In genomic region chrX:39402158-39402557, GRCh38 we compare ENCODE assay signal across 25 cellular contexts.
"Had no signal": no experiment of that assay in that cellular context is flagged by ENCODE, and none has a peak within 500 bp of the region (broad histone marks: within the 10 kb centered on the region; RNA-seq: fewer than 3 reads in every experiment).

No MANE protein-coding gene starts in this region.

- H3K4me1 ChIP-seq: neural progenitor cell, parathyroid adenoma, psoas muscle, spleen, testis, transverse colon, upper lobe of right lung, uterus had no signal

- H3K36me3 ChIP-seq: neural progenitor cell, ovary, spleen, suprapubic skin, tibial artery, transverse colon, upper lobe of right lung, uterus had no signal

- H3K4me3 ChIP-seq: neural progenitor cell, ovary, psoas muscle, skin epidermis, smooth muscle cell, spleen, suprapubic skin, testis, tibial artery, transverse colon, upper lobe of right lung, uterus had no signal

- DNase-seq: natural killer cell; occipital lobe; ovary; psoas muscle; right cardiac atrium; spleen; stimulated activated CD4-positive, alpha-beta T cell treated with anti-CD3 and anti-CD28 coated beads, Interleukin-12 subunit alpha, Interleukin-12 subunit beta, amount 100 ng/mL, for 4 hours; stimulated activated CD4-positive, alpha-beta T cell treated with anti-CD3 and anti-CD28 coated beads, Interleukin-1b, Interleukin-23, amount 100 ng/mL, for 48 hours; stimulated activated CD4-positive, alpha-beta T cell treated with anti-CD3 and anti-CD28 coated beads, Interleukin-4, amount 100 ng/mL, for 1 hour; stimulated activated CD4-positive, alpha-beta T cell treated with anti-CD3 and anti-CD28 coated beads, Interleukin-4, amount 100 ng/mL, for 4 hours; stimulated activated CD8-positive, alpha-beta memory T cell treated with anti-CD3 and anti-CD28 coated beads, Interleukin-4, amount 100 ng/mL, for 48 hours; stimulated activated naive CD4-positive, alpha-beta T cell; stimulated activated naive CD8-positive, alpha-beta T cell treated with anti-CD3 and anti-CD28 coated beads, Interleukin-15, amount 100 ng/mL, for 72 hours; stimulated activated naive CD8-positive, alpha-beta T cell treated with anti-CD3 and anti-CD28 coated beads, Interleukin-15, Interleukin-2, amounts not matched to agents 100 U/mL and 50 U/mL, for 24 hours; substantia nigra; testis; tibial artery; transverse colon; upper lobe of right lung; uterus had no signal

- H3K27ac ChIP-seq: neural progenitor cell, ovary, parathyroid adenoma, psoas muscle, skin epidermis, spleen, suprapubic skin, testis, tibial artery, transverse colon, upper lobe of right lung, uterus had no signal

- H3K9me3 ChIP-seq: ovary, psoas muscle, spleen, suprapubic skin, testis, tibial artery, transverse colon, upper lobe of right lung, uterus had no signal
